ENCODE assay signal across 6 cellular contexts in the genomic region with DNA sequence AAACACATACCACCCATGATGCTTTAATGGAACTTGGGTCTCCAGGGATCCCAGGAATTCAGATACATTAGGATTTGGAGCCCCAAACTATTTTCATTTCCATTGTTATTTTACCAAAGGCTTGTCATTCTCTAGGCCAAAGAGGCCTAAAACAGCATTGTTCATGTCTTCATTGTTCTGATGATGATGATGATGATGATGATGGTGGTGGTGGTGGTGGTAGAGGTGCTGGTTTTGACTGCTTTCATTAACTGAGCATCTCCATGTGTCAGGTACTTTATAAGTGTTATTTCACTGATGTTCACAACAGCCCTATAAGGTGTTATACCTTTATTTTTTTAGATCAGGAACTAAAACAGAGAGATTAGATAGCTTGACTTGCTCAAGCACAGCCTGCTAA. TPM values are rescaled to one million over a fixed set of nuclear protein-coding genes. Genes with fewer than 3 reads are reported as not detected.
"Had no signal": no experiment of that assay in that cellular context is flagged by ENCODE, and none has a peak within 500 bp of the region (broad histone marks: within the 10 kb centered on the region; RNA-seq: fewer than 3 reads in every experiment).

No MANE protein-coding gene starts in this region.

- H3K4me1 Mint-ChIP-seq: IgD-negative memory B cell had no signal

- H3K27ac Mint-ChIP-seq: GM23338, H9, HFFc6, IgD-negative memory B cell had no signal

- H2AFZ ChIP-seq: GM23338 had no signal

- H3K4me3 Mint-ChIP-seq: GM23338, H9, HFFc6, IgD-negative memory B cell had no signal

- H3K4me2 ChIP-seq: GM23338 had no signal

- H3K4me3 ChIP-seq: GM23338 had no signal

- H3K9me3 Mint-ChIP-seq: GM23338, H9, HFFc6 had no signal

- DNase-seq: H9, HCEC 1CT, HFFc6 had no signal

- ATAC-seq: GM23338 had no signal

- H3K36me3 Mint-ChIP-seq: IgD-negative memory B cell had no signal

RNA-seq across cellular contexts. Expression of a gene that starts 12.2 kb away (rescaled TPM):
- total RNA-seq: HFFc6, HT-29 had no signal
- polyA plus RNA-seq: IgD-negative memory B cell had no signal
